25 cellular contexts compared by ENCODE assay signal in genomic region chr21:37210017-37210593, GRCh38. TPM values are rescaled to one million over a fixed set of nuclear protein-coding genes. Genes with fewer than 3 reads are reported as not detected.
DNase-seq lines count a peak whose midpoint lies in the region; ATAC-seq lines count a peak whose summit lies in the region.
"Had no signal": no experiment of that assay in that cellular context is flagged by ENCODE, and none has a peak within 500 bp of the region (broad histone marks: within the 10 kb centered on the region; RNA-seq: fewer than 3 reads in every experiment).

No MANE protein-coding gene starts in this region.

- no peaks in the 10 kb centered on the region for H3K27me3 ChIP-seq in mesenchymal stem cell (ENCODE audit: control insufficient read depth in 1 of 2, insufficient read depth in 1 of 2, low read length in 2 of 2)
- H3K27me3 ChIP-seq: adrenal gland, heart left ventricle had no signal

- no peak overlapping the region for H2BK12ac ChIP-seq in mesenchymal stem cell (ENCODE audit: low read length in 2 of 2)

- no peak overlapping the region for H3K4me2 ChIP-seq in mesenchymal stem cell (ENCODE audit: low read length, poor library complexity, severe bottlenecking)

- no peak overlapping the region for H3K27ac ChIP-seq in mesenchymal stem cell (ENCODE audit: low read length, poor library complexity, severe bottlenecking)
- H3K27ac ChIP-seq: adrenal gland, GM23248 had no signal

- DNase-seq in NOMO-1 (lab: John Stamatoyannopoulos, UW; ENCODE audit: unreplicated experiment in 2 of 2) (peak; percentile 36 to 47), NOMO-1 treated with dmso at 0.1 percent for 144 hours (lab: John Stamatoyannopoulos, UW; ENCODE audit: unreplicated experiment) (no peak), Kasumi-1 (lab: John Stamatoyannopoulos, UW) (peak; percentile 6 to 17), OCI-M1 (lab: John Stamatoyannopoulos, UW) (peak; percentile 95), mesenchymal stem cell (no peak), inferior parietal cortex (ENCODE audit: extremely low spot score) (no peak)
- no peak for DNase-seq in activated CD4-positive, CD25-positive, alpha-beta regulatory T cell treated with anti-CD3 and anti-CD28 coated beads, Interleukin-2, amount 50 U/mL, for 72 hours
- DNase-seq: 8988T; activated CD4-positive, alpha-beta memory T cell treated with anti-CD3 and anti-CD28 coated beads for 36 hours; activated CD4-positive, CD25-positive, alpha-beta regulatory T cell; adrenal gland; CD8-positive, alpha-beta memory T cell; DMS153; effector CD8-positive, alpha-beta T cell; erythroblast; GM23248; heart left ventricle; left colon; naive B cell; NCI-H1436; NCI-H510A treated with DMSO at 0.1 percent for 48 hours; nucleus accumbens; small intestine; stimulated activated CD4-positive, alpha-beta T cell treated with anti-CD3 and anti-CD28 coated beads, Interleukin-1b, Interleukin-23, amount 100 ng/mL, for 48 hours had no signal

- peaks cover 14% of the 10 kb centered on the region for H3K4me1 ChIP-seq in mesenchymal stem cell (ENCODE audit: control insufficient read depth, insufficient read depth, low read depth, low read length)

- H2AFZ ChIP-seq in mesenchymal stem cell (ENCODE audit: low read depth, low read length): no peak overlapping the region
- H2AFZ ChIP-seq: GM23248 had no signal

- H2BK5ac ChIP-seq in mesenchymal stem cell (ENCODE audit: low read depth, low read length, poor library complexity, severe bottlenecking): peak overlapping the region; percentile 62

- no peak overlapping the region for H3K14ac ChIP-seq in mesenchymal stem cell (ENCODE audit: low read length in 2 of 2)

- 97% methylated on average over 10 of the region's 11 CpGs for whole genome bisulfite sequencing in mesenchymal stem cell

- H4K91ac ChIP-seq in mesenchymal stem cell (ENCODE audit: low read length): no peak overlapping the region

- no peak overlapping the region for H4K8ac ChIP-seq in mesenchymal stem cell (ENCODE audit: low read length)

- no peaks in the 10 kb centered on the region for H3K9me3 ChIP-seq in mesenchymal stem cell (ENCODE audit: control insufficient read depth, low read length)
- H3K9me3 ChIP-seq: adrenal gland, heart left ventricle had no signal

- no peaks in the 10 kb centered on the region for H3K36me3 ChIP-seq in mesenchymal stem cell (ENCODE audit: control insufficient read depth in 1 of 2, insufficient read depth in 2 of 2, low read depth in 1 of 2, low read length in 2 of 2)
- H3K36me3 ChIP-seq: adrenal gland, heart left ventricle had no signal

- no peak overlapping the region for H3K4ac ChIP-seq in mesenchymal stem cell (ENCODE audit: low read depth in 1 of 2, low read length in 2 of 2)

- H3K4me3 ChIP-seq in mesenchymal stem cell (ENCODE audit: insufficient read depth in 1 of 2, low read depth in 1 of 2, low read length in 2 of 2): no peak overlapping the region
- H3K4me3 ChIP-seq: adrenal gland, GM23248, heart left ventricle had no signal

- H2BK15ac ChIP-seq in mesenchymal stem cell (ENCODE audit: low read depth, poor library complexity, severe bottlenecking): no peak overlapping the region

- H3K9ac ChIP-seq in mesenchymal stem cell (ENCODE audit: low read length): no peak overlapping the region
- H3K9ac ChIP-seq: GM23248 had no signal

- H2AK5ac ChIP-seq in mesenchymal stem cell (ENCODE audit: low read length, severe bottlenecking): no peak overlapping the region

- H2BK120ac ChIP-seq in mesenchymal stem cell (ENCODE audit: low read depth, low read length): no peak overlapping the region

- no peak overlapping the region for H3K18ac ChIP-seq in mesenchymal stem cell (ENCODE audit: low read depth in 1 of 2, low read length in 2 of 2)

- H3K79me1 ChIP-seq in mesenchymal stem cell (replicated peaks; ENCODE audit: low read length, poor library complexity, severe bottlenecking): peaks cover 2% of the 10 kb centered on the region

- ATAC-seq in HG03521 (IDR thresholded peaks at IDR 0.05; ENCODE audit: unreplicated experiment): no peak
- ATAC-seq: heart left ventricle, left colon had no signal

- no peak overlapping the region for H3K23ac ChIP-seq in mesenchymal stem cell (ENCODE audit: low read length in 2 of 2)

RNA-seq across cellular contexts. Expression of gene VPS26C, which starts 57.0 kb away (rescaled TPM):
- polyA plus RNA-seq in mesenchymal stem cell (2013, experiment 1 of 2): 51.2 TPM
- 50.0 TPM for polyA plus RNA-seq in mesenchymal stem cell (2013, experiment 2 of 2)

Comparison
In these comparisons a context has a peak if more than half of its experiments do, and no peak if none do; other contexts are left out.
1. DNase-seq: peak in NOMO-1 (2 of 2), Kasumi-1 (2 of 2) and OCI-M1 (single experiment); none in NOMO-1 treated with dmso at 0.1 percent for 144 hours (single experiment), mesenchymal stem cell (single experiment), inferior parietal cortex (single experiment) and activated CD4-positive, CD25-positive, alpha-beta regulatory T cell treated with anti-CD3 and anti-CD28 coated beads, Interleukin-2, amount 50 U/mL, for 72 hours (single experiment).